Comparison of ENCODE assay signal across 1 cellular context in the genomic region with DNA sequence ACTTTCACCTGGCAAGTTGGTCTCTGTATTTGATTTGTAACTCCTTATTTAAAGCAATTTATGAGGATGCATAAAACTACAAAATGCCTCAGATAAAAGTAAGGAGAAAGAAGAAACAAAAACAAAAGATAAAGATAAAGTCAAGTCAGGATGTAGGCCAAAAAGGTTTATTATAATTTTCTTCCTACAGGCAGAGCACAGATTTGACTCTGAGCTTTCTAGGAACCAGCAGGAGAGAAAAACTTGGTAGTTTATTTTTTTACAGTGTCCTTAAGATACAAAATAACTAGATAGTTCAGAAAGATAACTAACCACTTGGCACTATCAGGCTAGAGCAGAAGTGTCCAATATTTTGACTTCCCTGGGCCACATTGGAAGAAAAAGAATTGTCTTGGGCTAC.
TF ChIP-seq lines count a peak whose summit lies in the region.

No MANE protein-coding gene starts in this region.

TF ChIP-seq in K562, 482 proteins besides CTCF, POLR2A, EP300 and RAD21 (continued from another document):
- TF ChIP-seq, protein P1, sequence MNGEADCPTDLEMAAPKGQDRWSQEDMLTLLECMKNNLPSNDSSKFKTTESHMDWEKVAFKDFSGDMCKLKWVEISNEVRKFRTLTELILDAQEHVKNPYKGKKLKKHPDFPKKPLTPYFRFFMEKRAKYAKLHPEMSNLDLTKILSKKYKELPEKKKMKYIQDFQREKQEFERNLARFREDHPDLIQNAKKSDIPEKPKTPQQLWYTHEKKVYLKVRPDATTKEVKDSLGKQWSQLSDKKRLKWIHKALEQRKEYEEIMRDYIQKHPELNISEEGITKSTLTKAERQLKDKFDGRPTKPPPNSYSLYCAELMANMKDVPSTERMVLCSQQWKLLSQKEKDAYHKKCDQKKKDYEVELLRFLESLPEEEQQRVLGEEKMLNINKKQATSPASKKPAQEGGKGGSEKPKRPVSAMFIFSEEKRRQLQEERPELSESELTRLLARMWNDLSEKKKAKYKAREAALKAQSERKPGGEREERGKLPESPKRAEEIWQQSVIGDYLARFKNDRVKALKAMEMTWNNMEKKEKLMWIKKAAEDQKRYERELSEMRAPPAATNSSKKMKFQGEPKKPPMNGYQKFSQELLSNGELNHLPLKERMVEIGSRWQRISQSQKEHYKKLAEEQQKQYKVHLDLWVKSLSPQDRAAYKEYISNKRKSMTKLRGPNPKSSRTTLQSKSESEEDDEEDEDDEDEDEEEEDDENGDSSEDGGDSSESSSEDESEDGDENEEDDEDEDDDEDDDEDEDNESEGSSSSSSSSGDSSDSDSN (IDR thresholded peaks at IDR 0.05; ENCODE audit: borderline replicate concordance in 1 of 2, low read depth in 2 of 2, low read length in 2 of 2) = no peak
- TF ChIP-seq, protein P2, sequence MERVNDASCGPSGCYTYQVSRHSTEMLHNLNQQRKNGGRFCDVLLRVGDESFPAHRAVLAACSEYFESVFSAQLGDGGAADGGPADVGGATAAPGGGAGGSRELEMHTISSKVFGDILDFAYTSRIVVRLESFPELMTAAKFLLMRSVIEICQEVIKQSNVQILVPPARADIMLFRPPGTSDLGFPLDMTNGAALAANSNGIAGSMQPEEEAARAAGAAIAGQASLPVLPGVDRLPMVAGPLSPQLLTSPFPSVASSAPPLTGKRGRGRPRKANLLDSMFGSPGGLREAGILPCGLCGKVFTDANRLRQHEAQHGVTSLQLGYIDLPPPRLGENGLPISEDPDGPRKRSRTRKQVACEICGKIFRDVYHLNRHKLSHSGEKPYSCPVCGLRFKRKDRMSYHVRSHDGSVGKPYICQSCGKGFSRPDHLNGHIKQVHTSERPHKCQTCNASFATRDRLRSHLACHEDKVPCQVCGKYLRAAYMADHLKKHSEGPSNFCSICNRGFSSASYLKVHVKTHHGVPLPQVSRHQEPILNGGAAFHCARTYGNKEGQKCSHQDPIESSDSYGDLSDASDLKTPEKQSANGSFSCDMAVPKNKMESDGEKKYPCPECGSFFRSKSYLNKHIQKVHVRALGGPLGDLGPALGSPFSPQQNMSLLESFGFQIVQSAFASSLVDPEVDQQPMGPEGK (CRISPR knock-in tag; IDR thresholded peaks at IDR 0.05; ENCODE audit: borderline replicate concordance) = no peak
- TF ChIP-seq, protein P3, sequence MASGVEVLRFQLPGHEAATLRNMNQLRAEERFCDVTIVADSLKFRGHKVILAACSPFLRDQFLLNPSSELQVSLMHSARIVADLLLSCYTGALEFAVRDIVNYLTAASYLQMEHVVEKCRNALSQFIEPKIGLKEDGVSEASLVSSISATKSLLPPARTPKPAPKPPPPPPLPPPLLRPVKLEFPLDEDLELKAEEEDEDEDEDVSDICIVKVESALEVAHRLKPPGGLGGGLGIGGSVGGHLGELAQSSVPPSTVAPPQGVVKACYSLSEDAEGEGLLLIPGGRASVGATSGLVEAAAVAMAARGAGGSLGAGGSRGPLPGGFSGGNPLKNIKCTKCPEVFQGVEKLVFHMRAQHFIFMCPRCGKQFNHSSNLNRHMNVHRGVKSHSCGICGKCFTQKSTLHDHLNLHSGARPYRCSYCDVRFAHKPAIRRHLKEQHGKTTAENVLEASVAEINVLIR (CRISPR knock-in tag; IDR thresholded peaks at IDR 0.05) = no peak
- TF ChIP-seq TOE1 (IDR thresholded peaks at IDR 0.05; ENCODE audit: borderline replicate concordance) (no peak), TOE1 (CRISPR knock-in tag; IDR thresholded peaks at IDR 0.05; ENCODE audit: borderline replicate concordance, low read depth) (no peak)
